In the genomic region with DNA sequence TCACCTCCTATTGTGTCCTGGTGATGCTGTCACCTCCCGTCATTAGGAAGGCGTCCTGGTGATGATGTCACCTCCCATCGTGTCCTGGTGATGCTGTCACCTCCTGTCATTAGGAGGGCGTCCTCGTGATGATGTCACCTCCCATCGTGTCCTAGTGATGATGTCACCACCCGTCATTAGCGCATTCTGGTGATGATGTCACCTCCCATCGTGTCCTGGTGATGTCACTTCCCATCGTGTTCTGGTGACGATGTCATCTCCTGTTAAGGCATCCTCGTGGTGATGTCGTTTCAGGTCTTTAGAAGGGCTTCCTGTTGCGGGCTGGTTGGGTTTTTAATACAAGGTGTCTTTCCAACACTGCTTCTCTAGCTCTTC, we compare ENCODE assay signal across 1 cellular context.
TF ChIP-seq lines count a peak whose summit lies in the region.

No MANE protein-coding gene starts in this region.

TF ChIP-seq in GM23338, 12 proteins besides CTCF, POLR2A, EP300 and RAD21:
- no peak for TF ChIP-seq ZNF114 (CRISPR knock-in tag; IDR thresholded peaks at IDR 0.05)
- peak; percentile 63 for TF ChIP-seq CREB1 (CRISPR knock-in tag; IDR thresholded peaks at IDR 0.05; ENCODE audit: low read depth)
- TF ChIP-seq JUNB (IDR thresholded peaks at IDR 0.05; ENCODE audit: unreplicated experiment), result no peak
